8 cellular contexts compared by ENCODE assay signal in genomic region chr12:48350249-48351021, GRCh38. TPM values are rescaled to one million over a fixed set of nuclear protein-coding genes. Genes with fewer than 3 reads are reported as not detected.
DNase-seq lines count a peak whose midpoint lies in the region; ATAC-seq and TF ChIP-seq lines count a peak whose summit lies in the region.

ZNF641 (minus strand) TSS chr12:48350919; CDS start chr12:48348090, 2,829 bp downstream.

- H3K9me2 ChIP-seq in SK-N-SH, result no peaks in the 10 kb centered on the region

- peak within 1 kb of the TSS; percentile 71 for H3K9ac ChIP-seq in KMS-11
- H3K9ac ChIP-seq in SK-N-SH, result peak within 1 kb of the TSS; percentile 83

- CTCF ChIA-PET in SK-N-SH (lab: Yijun Ruan, JAX), result no interaction called here

- POLR2A ChIA-PET in SK-N-SH (lab: Yijun Ruan, JAX), result no interaction called here

- no peaks in the 10 kb centered on the region for H3K27me3 ChIP-seq in KMS-11 (ENCODE audit: insufficient read depth, low read depth)
- H3K27me3 ChIP-seq in SK-N-SH (ENCODE audit: insufficient read depth), result no peaks in the 10 kb centered on the region
- no peaks in the 10 kb centered on the region for H3K27me3 ChIP-seq in ovary
- H3K27me3 ChIP-seq in thymus (ENCODE audit: control insufficient read depth, insufficient read depth), result no peaks in the 10 kb centered on the region

- H3K4me2 ChIP-seq in KMS-11 (peak within 1 kb of the TSS; percentile 79), SK-N-SH (peak within 1 kb of the TSS; percentile 95)

- ATAC-seq in GM21717 (IDR thresholded peaks at IDR 0.05; ENCODE audit: unreplicated experiment) (peak; percentile 87), Right ventricle myocardium inferior (peak; percentile 95)
- ATAC-seq in activated naive CD4-positive, alpha-beta T cell treated with anti-CD3 and anti-CD28 coated beads, Interleukin-2, amount 50 U/mL, for 72 hours, result peak; percentile 89 to 93

- DNase-seq in EH (ENCODE audit: low read depth) (peak; percentile 76), SK-N-SH (peak; percentile 92), Right ventricle myocardium inferior (ENCODE audit: missing footprints) (peak; percentile 95), ovary (peak in 4 of 5 donors; percentile 76 to 88 (median 82))
- peak; percentile 73 to 82 for DNase-seq in activated naive CD4-positive, alpha-beta T cell treated with anti-CD3 and anti-CD28 coated beads, Interleukin-2, amount 50 U/mL, for 72 hours (ENCODE audit: low spot score in 2 of 2)

- peaks cover 13 to 16% of the 10 kb centered on the region in 2 donors for H3K36me3 Mint-ChIP-seq in activated naive CD4-positive, alpha-beta T cell treated with anti-CD3 and anti-CD28 coated beads, Interleukin-2, amount 50 U/mL, for 72 hours

- TF ChIP-seq POLR2A in ovary (IDR thresholded peaks at IDR 0.05), result peak; percentile 19

- H3K9me3 Mint-ChIP-seq in activated naive CD4-positive, alpha-beta T cell treated with anti-CD3 and anti-CD28 coated beads, Interleukin-2, amount 50 U/mL, for 72 hours, result no peaks in the 10 kb centered on the region

- H3K4me3 ChIP-seq in KMS-11 (IDR thresholded peaks at IDR 0.05; ENCODE audit: insufficient read depth, low read depth, low read length) (no peak within 1 kb of the TSS), SK-N-SH (ENCODE audit: low read depth in 2 of 2, low read length in 1 of 2) (peak within 1 kb of the TSS; percentile 81 to 96), ovary (peak within 1 kb of the TSS; percentile 79), thymus (ENCODE audit: low read length) (peak within 1 kb of the TSS; percentile 93)

- no peaks in the 10 kb centered on the region for H3K36me3 ChIP-seq in KMS-11 (ENCODE audit: insufficient read depth)
- peaks cover 13% of the 10 kb centered on the region in 2 experiments for H3K36me3 ChIP-seq in SK-N-SH (replicated peaks in 1 of 2; ENCODE audit: control insufficient read depth in 1 of 2, insufficient read depth in 2 of 2, low read length in 1 of 2)
- no peaks in the 10 kb centered on the region for H3K36me3 ChIP-seq in ovary
- H3K36me3 ChIP-seq in thymus (ENCODE audit: control insufficient read depth, insufficient read depth), result peaks cover 25% of the 10 kb centered on the region

- no peaks in the 10 kb centered on the region for H3K79me2 ChIP-seq in KMS-11 (ENCODE audit: insufficient read depth, low read depth)
- H3K79me2 ChIP-seq in SK-N-SH (ENCODE audit: insufficient read depth), result no peaks in the 10 kb centered on the region

- H4K20me1 ChIP-seq in KMS-11 (ENCODE audit: insufficient read depth) (no peaks in the 10 kb centered on the region), SK-N-SH (ENCODE audit: insufficient read depth) (no peaks in the 10 kb centered on the region)

- H2AFZ ChIP-seq in KMS-11 (ENCODE audit: low read depth), result peak within 1 kb of the TSS; percentile 97
- H2AFZ ChIP-seq in SK-N-SH (ENCODE audit: low read depth), result peak within 1 kb of the TSS; percentile 99

- 3% methylated on average over 38 of the region's 61 CpGs for WGBS in SK-N-SH (ENCODE audit: low lambda C conversion rate)
- WGBS in ovary, 3 donors, result 0 to 1% (median 1%) methylated on average over 39 to 61 of the region's 61 CpGs
- WGBS in thymus, result under 1% methylated on average over 61 of the region's 61 CpGs

- H3K9me3 ChIP-seq in SK-N-SH (no peaks in the 10 kb centered on the region), ovary (no peaks in the 10 kb centered on the region), thymus (ENCODE audit: control insufficient read depth) (no peaks in the 10 kb centered on the region)

- H3F3A ChIP-seq in SK-N-SH (replicated peaks; ENCODE audit: insufficient read depth), result peaks cover 19% of the 10 kb centered on the region

- H3K27ac ChIP-seq in KMS-11 (peak within 1 kb of the TSS; percentile 48), SK-N-SH (ENCODE audit: low read depth in 2 of 2, low read length in 1 of 2) (peak within 1 kb of the TSS; percentile 43 to 83; a peak in 3 of 4 replicates), ovary (peak within 1 kb of the TSS; percentile 84 to 95), thymus (ENCODE audit: low read depth) (peak within 1 kb of the TSS; percentile 97)

- intact Hi-C loops in Right ventricle myocardium inferior (cut with DNase I), result loop anchor here (2.0 to 5.0 kb wide), 3 partner anchors 54 to 154 kb away; no protein-coding TSS in a partner anchor
- intact Hi-C loops in ovary (cut with DNase I), result no loop called here

- H3K27ac Mint-ChIP-seq in activated naive CD4-positive, alpha-beta T cell treated with anti-CD3 and anti-CD28 coated beads, Interleukin-2, amount 50 U/mL, for 72 hours, result peak within 1 kb of the TSS; percentile 91 to 93

- TF ChIP-seq CTCF in KMS-11 (conservative IDR thresholded peaks at IDR 0.05; ENCODE audit: low read depth, low read length) (no peak), SK-N-SH (IDR thresholded peaks at IDR 0.05) (no peak), ovary (IDR thresholded peaks at IDR 0.05) (no peak)

- TF ChIP-seq RAD21 in SK-N-SH (IDR thresholded peaks at IDR 0.05; ENCODE audit: low read length), result no peak

- TF ChIP-seq EP300 in SK-N-SH (IDR thresholded peaks at IDR 0.05; ENCODE audit: borderline replicate concordance in 1 of 2, low read depth in 1 of 2, low read length in 1 of 2), result no peak
- TF ChIP-seq EP300 in ovary (IDR thresholded peaks at IDR 0.05), result no peak

- H3K4me1 ChIP-seq in KMS-11 (ENCODE audit: low read depth, poor library complexity, severe bottlenecking) (peaks cover 14% of the 10 kb centered on the region), SK-N-SH (ENCODE audit: control insufficient read depth in 1 of 2, insufficient read depth in 2 of 2, low read depth in 1 of 2, low read length in 1 of 2) (peaks cover 0 to 11% of the 10 kb centered on the region in 2 experiments; a peak in 2 of 4 replicates), ovary (ENCODE audit: insufficient read depth) (no peaks in the 10 kb centered on the region), thymus (ENCODE audit: control insufficient read depth, insufficient read depth, low read length) (peaks cover 18% of the 10 kb centered on the region)

TF ChIP-seq in SK-N-SH, 30 proteins besides CTCF, POLR2A, EP300 and RAD21:
- peak; percentile 80; the same call in 1 of the 2 replicates for TF ChIP-seq MXI1 (IDR thresholded peaks at IDR 0.05; ENCODE audit: low read depth, low read length)
- no peak for TF ChIP-seq FOXM1 (IDR thresholded peaks at IDR 0.05; ENCODE audit: low read depth)
- no peak for TF ChIP-seq YY1 (IDR thresholded peaks at IDR 0.05; ENCODE audit: low read depth)
- peak; percentile 58 for TF ChIP-seq ELF1 (IDR thresholded peaks at IDR 0.05)
- peak; percentile 59; the same call in 1 of the 2 replicates for TF ChIP-seq GABPA (IDR thresholded peaks at IDR 0.05; ENCODE audit: low read depth)
- peak; percentile 38; the same call in 1 of the 2 replicates for TF ChIP-seq NFIC (IDR thresholded peaks at IDR 0.05; ENCODE audit: borderline replicate concordance)
- TF ChIP-seq CHD2 (IDR thresholded peaks at IDR 0.05; ENCODE audit: low read length, partially characterized antibody), result peak; percentile 22

RNA-seq across cellular contexts. Expression of gene ZNF641, which starts in this region (rescaled TPM):
- polyA plus RNA-seq in SK-N-SH (2012; rRNA removed) (1.9 and 2.8 TPM in 2 replicates), ovary (10 to 100 TPM; 14.0 to 50.3 TPM), thymus (8.1 TPM)
- 1.5 and 2.0 TPM in 2 replicates for polyA plus RNA-seq in SK-N-SH (2012; cell fraction: cytosol; rRNA removed)
- 7.7 and 9.9 TPM in 2 replicates for polyA plus RNA-seq in SK-N-SH (2012; cell fraction: nucleus; rRNA removed)
- total RNA-seq in activated naive CD4-positive, alpha-beta T cell treated with anti-CD3 and anti-CD28 coated beads, Interleukin-2, amount 50 U/mL, for 72 hours, result 1 to 10 TPM; 6.4 to 9.2 TPM
- total RNA-seq in Right ventricle myocardium inferior (17.3 TPM), ovary (10 to 100 TPM; 18.5 to 50.0 (median 36.6) TPM)
